In the genomic region with DNA sequence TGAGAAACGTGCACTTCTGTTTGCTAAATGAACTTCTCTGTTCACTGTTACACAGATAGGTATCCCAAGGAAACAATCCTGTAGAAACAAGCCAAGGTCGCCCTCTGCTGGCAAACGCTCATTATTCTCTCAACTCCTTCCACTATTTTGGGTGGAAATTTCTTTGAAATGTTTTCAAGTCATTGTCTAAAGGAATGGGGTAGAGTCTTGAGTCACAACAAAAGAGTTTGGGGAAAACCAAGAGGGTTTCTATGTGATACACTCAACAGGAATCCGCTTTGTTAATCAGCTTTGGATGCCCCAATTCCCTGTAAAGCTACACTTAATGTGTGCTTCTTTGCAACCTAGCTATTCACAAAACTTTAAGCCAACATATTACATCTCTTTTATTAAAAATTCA, we compare ENCODE assay signal across 9 cellular contexts. TPM values are rescaled to one million over a fixed set of nuclear protein-coding genes. Genes with fewer than 3 reads are reported as not detected.
DNase-seq lines count a peak whose midpoint lies in the region; ATAC-seq and TF ChIP-seq lines count a peak whose summit lies in the region.
"Had no signal": no experiment of that assay in that cellular context is flagged by ENCODE, and none has a peak within 500 bp of the region (broad histone marks: within the 10 kb centered on the region; RNA-seq: fewer than 3 reads in every experiment).

No MANE protein-coding gene starts in this region.

- DNase-seq in D341Med (ENCODE audit: low spot score) (peak; percentile 50), HT-29 (ENCODE audit: low spot score) (peak; percentile 91), OCI-M1 (lab: John Stamatoyannopoulos, UW) (peak; percentile 84), activated T-cell treated with anti-CD3 and anti-CD28 coated beads for 48 hours (ENCODE audit: low read depth) (peak; percentile 56), fibroblast of lung (ENCODE audit: low read depth in 2 of 2) (peak; percentile 67 to 69), thoracic aorta (ENCODE audit: low spot score) (no peak)

- H4K20me1 ChIP-seq in fibroblast of lung (ENCODE audit: control insufficient read depth, extremely low read depth, insufficient read depth, low read length) = no peaks in the 10 kb centered on the region

- H3K27me3 ChIP-seq in fibroblast of lung (ENCODE audit: control insufficient read depth, insufficient read depth, low read length) (no peaks in the 10 kb centered on the region), neutrophil (peaks cover 86% of the 10 kb centered on the region), thoracic aorta (replicated peaks; ENCODE audit: insufficient read depth) (no peaks in the 10 kb centered on the region)

- no peak overlapping the region for H2AFZ ChIP-seq in fibroblast of lung (ENCODE audit: low read length)

- no peaks in the 10 kb centered on the region for H3K9me3 ChIP-seq in fibroblast of lung (ENCODE audit: control insufficient read depth, insufficient read depth, low read depth, low read length)
- H3K9me3 ChIP-seq in neutrophil = no peaks in the 10 kb centered on the region
- H3K9me3 ChIP-seq in thoracic aorta = no peaks in the 10 kb centered on the region

- peaks cover 5% of the 10 kb centered on the region for H3K79me2 ChIP-seq in fibroblast of lung (ENCODE audit: control insufficient read depth, insufficient read depth, low read length)

- H3K4me3 ChIP-seq in fibroblast of lung (replicated peaks in 1 of 4; ENCODE audit: control extremely low read depth in 1 of 4, insufficient read depth in 1 of 4, low read depth in 3 of 4, low read length in 4 of 4) (no peak overlapping the region), neutrophil (ENCODE audit: low read depth in 1 of 2, low read length in 1 of 2) (no peak overlapping the region), thoracic aorta (no peak overlapping the region)

- H3K27ac ChIP-seq in fibroblast of lung (ENCODE audit: insufficient read depth, low read length) (no peak overlapping the region), neutrophil (no peak overlapping the region), thoracic aorta (no peak overlapping the region)

- H3K4me1 ChIP-seq in fibroblast of lung (ENCODE audit: control insufficient read depth, extremely low read depth, insufficient read depth, low read length) (no peaks in the 10 kb centered on the region), neutrophil (ENCODE audit: control insufficient read depth in 1 of 2, insufficient read depth in 1 of 2, low read depth in 1 of 2, low read length in 1 of 2) (peaks cover 1 to 2% of the 10 kb centered on the region in 2 experiments), thoracic aorta (ENCODE audit: control insufficient read depth in 1 of 2, low read depth in 2 of 2) (no peaks in the 10 kb centered on the region)

- H3K36me3 ChIP-seq in fibroblast of lung (ENCODE audit: control insufficient read depth, insufficient read depth, low read length) = no peaks in the 10 kb centered on the region
- H3K36me3 ChIP-seq in neutrophil = no peaks in the 10 kb centered on the region
- H3K36me3 ChIP-seq in thoracic aorta = no peaks in the 10 kb centered on the region

- no peak overlapping the region for H3K9ac ChIP-seq in fibroblast of lung (ENCODE audit: insufficient read depth, low read length)

- TF ChIP-seq CTCF in fibroblast of lung (conservative IDR thresholded peaks at IDR 0.05 in 1 of 2, IDR thresholded peaks at IDR 0.05 in 1 of 2; ENCODE audit: low read depth in 1 of 2, low read length in 2 of 2) = peak; percentile 72 to 81
- TF ChIP-seq CTCF in neutrophil (IDR thresholded peaks at IDR 0.05) = peak; percentile 55
- peak; percentile 62 for TF ChIP-seq CTCF in thoracic aorta (IDR thresholded peaks at IDR 0.05)

- ATAC-seq in thoracic aorta (ENCODE audit: insufficient number of reproducible peaks, low FRiP score, low read depth) = no peak
- ATAC-seq in HG03097 (IDR thresholded peaks at IDR 0.05; ENCODE audit: low FRiP score, unreplicated experiment) = no peak

- H3K4me2 ChIP-seq in fibroblast of lung (ENCODE audit: extremely low read depth, insufficient read depth, low read length) = no peak overlapping the region

RNA-seq across cellular contexts. Expression of a gene that starts 4.6 kb away (rescaled TPM):
- 57.7 and 67.9 TPM in 2 replicates for total RNA-seq in HT-29 (2014; rRNA removed; shearing (Covaris generic))
- total RNA-seq in fibroblast of lung = 22.9 and 27.2 TPM in 2 replicates
- polyA plus RNA-seq in fibroblast of lung = 39.4 and 52.8 TPM in 2 replicates
- polyA plus RNA-seq in fibroblast of lung (2012) = 21.4 and 36.3 TPM in 2 replicates
- polyA minus RNA-seq in fibroblast of lung (ENCODE audit: low replicate concordance) = 16.6 and 44.8 TPM in 2 replicates
- 10 to 100 TPM; 15.0 to 20.4 TPM for total RNA-seq in thoracic aorta

RNA-seq across cellular contexts. Expression of a gene that starts 16.9 kb away (rescaled TPM):
- total RNA-seq in HT-29 (2014; rRNA removed; shearing (Covaris generic)) = not detected in 2 replicates
- total RNA-seq in fibroblast of lung (not detected in 2 replicates), thoracic aorta (not detected)
- polyA plus RNA-seq in fibroblast of lung = not detected in 2 replicates
- not detected in 2 replicates for polyA plus RNA-seq in fibroblast of lung (2012)
- polyA minus RNA-seq in fibroblast of lung (ENCODE audit: low replicate concordance) = not detected in 2 replicates
- total RNA-seq: activated CD8-positive, alpha-beta memory T cell treated with anti-CD3 and anti-CD28 coated beads for 36 hours had no signal

RNA-seq across cellular contexts. Expression of a gene that starts 44.7 kb away (rescaled TPM):
- 98.7 and 102 TPM in 2 replicates for total RNA-seq in HT-29 (2014; rRNA removed; shearing (Covaris generic))
- 7.9 and 8.5 TPM in 2 replicates for total RNA-seq in fibroblast of lung
- polyA plus RNA-seq in fibroblast of lung = 3.9 and 7.3 TPM in 2 replicates
- 4.6 and 9.9 TPM in 2 replicates for polyA plus RNA-seq in fibroblast of lung (2012)
- polyA minus RNA-seq in fibroblast of lung (ENCODE audit: low replicate concordance) = 2.8 and 4.0 TPM in 2 replicates
- 10 to 100 TPM in 1 of 2 donors, 1 to 10 TPM in 1; 9.6 to 24.8 TPM for total RNA-seq in thoracic aorta
